Comparison of ENCODE assay signal across 1 cellular context in the genomic region with DNA sequence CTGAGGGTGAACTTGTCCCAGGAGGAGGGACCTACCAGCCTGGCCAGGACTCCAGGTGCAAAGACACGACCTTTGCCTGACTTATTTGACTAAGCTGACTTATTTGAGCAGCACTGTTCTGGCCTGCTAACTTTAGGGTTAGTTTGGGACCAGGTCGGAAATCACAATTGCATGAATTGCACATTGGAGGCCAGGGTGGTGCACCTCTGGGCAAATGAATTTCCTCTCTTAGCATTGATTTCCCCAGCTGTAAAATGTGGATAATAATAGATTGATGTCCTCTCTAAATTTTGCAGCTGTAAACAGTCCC.
TF ChIP-seq lines count a peak whose summit lies in the region.

No MANE protein-coding gene starts in this region.

TF ChIP-seq in GM12878, 131 proteins besides CTCF, POLR2A, EP300 and RAD21:
- 0 out of 2 replicates have a peak, but pooled peaks have one; percentile 32 for TF ChIP-seq WRNIP1 (IDR thresholded peaks at IDR 0.05; ENCODE audit: borderline replicate concordance, low read depth, low read length)
- 0 out of 2 replicates have a peak, but pooled peaks have one; percentile 9 for TF ChIP-seq BACH1 (IDR thresholded peaks at IDR 0.05; ENCODE audit: borderline replicate concordance)
- TF ChIP-seq SMARCA5 (IDR thresholded peaks at IDR 0.05), result no peak
